1 cellular context compared by ENCODE assay signal in the genomic region with DNA sequence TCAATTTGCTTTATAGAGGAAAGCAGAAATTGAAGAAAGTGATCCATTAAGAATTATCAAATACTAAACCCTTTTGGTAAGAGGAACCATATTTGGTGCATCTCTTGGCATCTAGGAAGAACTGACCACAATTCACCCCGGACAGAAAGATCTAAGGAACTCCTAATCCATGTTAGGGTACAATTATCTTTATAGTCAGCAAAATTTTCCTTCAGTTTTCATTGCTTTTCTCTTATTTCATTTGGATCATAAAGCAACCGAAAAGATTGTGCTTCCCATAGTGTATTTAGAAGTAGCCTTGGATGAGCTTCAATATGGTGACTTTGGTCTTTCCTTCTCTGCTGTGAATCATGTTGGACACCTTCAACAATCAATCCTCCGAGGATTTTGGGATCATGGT.
TF ChIP-seq lines count a peak whose summit lies in the region.

No MANE protein-coding gene starts in this region.

TF ChIP-seq in GM23338, 12 proteins besides CTCF, POLR2A, EP300 and RAD21 (continued from another document):
- TF ChIP-seq, protein P1, sequence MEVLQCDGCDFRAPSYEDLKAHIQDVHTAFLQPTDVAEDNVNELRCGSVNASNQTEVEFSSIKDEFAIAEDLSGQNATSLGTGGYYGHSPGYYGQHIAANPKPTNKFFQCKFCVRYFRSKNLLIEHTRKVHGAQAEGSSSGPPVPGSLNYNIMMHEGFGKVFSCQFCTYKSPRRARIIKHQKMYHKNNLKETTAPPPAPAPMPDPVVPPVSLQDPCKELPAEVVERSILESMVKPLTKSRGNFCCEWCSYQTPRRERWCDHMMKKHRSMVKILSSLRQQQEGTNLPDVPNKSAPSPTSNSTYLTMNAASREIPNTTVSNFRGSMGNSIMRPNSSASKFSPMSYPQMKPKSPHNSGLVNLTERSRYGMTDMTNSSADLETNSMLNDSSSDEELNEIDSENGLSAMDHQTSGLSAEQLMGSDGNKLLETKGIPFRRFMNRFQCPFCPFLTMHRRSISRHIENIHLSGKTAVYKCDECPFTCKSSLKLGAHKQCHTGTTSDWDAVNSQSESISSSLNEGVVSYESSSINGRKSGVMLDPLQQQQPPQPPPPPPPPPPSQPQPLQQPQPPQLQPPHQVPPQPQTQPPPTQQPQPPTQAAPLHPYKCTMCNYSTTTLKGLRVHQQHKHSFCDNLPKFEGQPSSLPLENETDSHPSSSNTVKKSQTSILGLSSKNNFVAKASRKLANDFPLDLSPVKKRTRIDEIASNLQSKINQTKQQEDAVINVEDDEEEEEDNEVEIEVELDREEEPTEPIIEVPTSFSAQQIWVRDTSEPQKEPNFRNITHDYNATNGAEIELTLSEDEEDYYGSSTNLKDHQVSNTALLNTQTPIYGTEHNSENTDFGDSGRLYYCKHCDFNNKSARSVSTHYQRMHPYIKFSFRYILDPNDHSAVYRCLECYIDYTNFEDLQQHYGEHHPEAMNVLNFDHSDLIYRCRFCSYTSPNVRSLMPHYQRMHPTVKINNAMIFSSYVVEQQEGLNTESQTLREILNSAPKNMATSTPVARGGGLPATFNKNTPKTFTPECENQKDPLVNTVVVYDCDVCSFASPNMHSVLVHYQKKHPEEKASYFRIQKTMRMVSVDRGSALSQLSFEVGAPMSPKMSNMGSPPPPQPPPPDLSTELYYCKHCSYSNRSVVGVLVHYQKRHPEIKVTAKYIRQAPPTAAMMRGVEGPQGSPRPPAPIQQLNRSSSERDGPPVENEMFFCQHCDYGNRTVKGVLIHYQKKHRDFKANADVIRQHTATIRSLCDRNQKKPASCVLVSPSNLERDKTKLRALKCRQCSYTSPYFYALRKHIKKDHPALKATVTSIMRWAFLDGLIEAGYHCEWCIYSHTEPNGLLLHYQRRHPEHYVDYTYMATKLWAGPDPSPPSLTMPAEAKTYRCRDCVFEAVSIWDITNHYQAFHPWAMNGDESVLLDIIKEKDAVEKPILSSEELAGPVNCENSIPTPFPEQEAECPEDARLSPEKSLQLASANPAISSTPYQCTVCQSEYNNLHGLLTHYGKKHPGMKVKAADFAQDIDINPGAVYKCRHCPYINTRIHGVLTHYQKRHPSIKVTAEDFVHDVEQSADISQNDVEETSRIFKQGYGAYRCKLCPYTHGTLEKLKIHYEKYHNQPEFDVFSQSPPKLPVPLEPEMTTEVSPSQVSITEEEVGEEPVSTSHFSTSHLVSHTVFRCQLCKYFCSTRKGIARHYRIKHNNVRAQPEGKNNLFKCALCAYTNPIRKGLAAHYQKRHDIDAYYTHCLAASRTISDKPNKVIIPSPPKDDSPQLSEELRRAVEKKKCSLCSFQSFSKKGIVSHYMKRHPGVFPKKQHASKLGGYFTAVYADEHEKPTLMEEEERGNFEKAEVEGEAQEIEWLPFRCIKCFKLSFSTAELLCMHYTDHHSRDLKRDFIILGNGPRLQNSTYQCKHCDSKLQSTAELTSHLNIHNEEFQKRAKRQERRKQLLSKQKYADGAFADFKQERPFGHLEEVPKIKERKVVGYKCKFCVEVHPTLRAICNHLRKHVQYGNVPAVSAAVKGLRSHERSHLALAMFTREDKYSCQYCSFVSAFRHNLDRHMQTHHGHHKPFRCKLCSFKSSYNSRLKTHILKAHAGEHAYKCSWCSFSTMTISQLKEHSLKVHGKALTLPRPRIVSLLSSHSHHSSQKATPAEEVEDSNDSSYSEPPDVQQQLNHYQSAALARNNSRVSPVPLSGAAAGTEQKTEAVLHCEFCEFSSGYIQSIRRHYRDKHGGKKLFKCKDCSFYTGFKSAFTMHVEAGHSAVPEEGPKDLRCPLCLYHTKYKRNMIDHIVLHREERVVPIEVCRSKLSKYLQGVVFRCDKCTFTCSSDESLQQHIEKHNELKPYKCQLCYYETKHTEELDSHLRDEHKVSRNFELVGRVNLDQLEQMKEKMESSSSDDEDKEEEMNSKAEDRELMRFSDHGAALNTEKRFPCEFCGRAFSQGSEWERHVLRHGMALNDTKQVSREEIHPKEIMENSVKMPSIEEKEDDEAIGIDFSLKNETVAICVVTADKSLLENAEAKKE (CRISPR knock-in tag; IDR thresholded peaks at IDR 0.05): no peak
- TF ChIP-seq EZH2phosphoT487 (IDR thresholded peaks at IDR 0.05; ENCODE audit: unreplicated experiment) (no peak), ZNF331 (CRISPR knock-in tag; IDR thresholded peaks at IDR 0.05; ENCODE audit: low read depth) (no peak)
